1 cellular context compared by ENCODE assay signal in the genomic region with DNA sequence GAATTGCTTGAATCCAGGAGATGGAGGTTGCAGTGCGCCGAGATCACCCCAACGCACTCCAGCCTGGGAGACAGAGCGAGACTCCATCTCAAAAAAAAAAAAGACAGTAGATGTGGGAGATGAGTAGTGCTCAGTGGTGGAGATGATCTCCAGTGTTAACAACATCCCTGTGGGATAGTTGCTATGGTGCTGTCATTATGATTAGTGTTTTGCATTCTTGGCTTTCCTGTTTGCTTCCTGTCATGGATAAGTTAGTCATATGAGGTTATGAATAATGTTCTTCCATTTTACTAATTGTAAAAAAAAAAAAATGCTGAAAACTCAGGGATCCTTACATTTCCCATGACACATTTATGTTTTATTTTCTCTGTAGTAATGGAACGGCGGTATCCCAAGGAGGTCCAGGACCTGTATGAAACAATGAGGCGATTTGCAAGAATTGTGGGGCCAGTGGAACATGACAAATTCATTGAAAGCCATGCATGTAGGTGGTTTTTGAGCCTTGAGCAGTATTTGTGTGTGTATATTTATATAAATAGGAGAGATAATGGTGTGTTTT.
TF ChIP-seq lines count a peak whose summit lies in the region.

No MANE protein-coding gene starts in this region.

TF ChIP-seq in HEK293T, 16 proteins besides CTCF, POLR2A, EP300 and RAD21 (continued from another document):
- no peak for TF ChIP-seq ELF4 (IDR thresholded peaks at IDR 0.05)
- no peak for TF ChIP-seq CTBP1 (IDR thresholded peaks at IDR 0.05; ENCODE audit: borderline replicate concordance)
